Comparison of ENCODE assay signal across 28 cellular contexts in genomic region chr11:68762481-68762880, GRCh38. TPM values are rescaled to one million over a fixed set of nuclear protein-coding genes. Genes with fewer than 3 reads are reported as not detected.
"Had no signal": no experiment of that assay in that cellular context is flagged by ENCODE, and none has a peak within 500 bp of the region (broad histone marks: within the 10 kb centered on the region; RNA-seq: fewer than 3 reads in every experiment).

No MANE protein-coding gene starts in this region.

- H3K4me3 ChIP-seq: ascending aorta, body of pancreas, Peyer's patch, SJSA1 had no signal

- H3K27me3 Mint-ChIP-seq: activated CD8-positive, alpha-beta memory T cell treated with anti-CD3 and anti-CD28 coated beads, Interleukin-2, amount 10 ng/mL, durations not matched to agents 7 days and 5 days; activated naive CD4-positive, alpha-beta T cell treated with anti-CD3 and anti-CD28 coated beads, Interleukin-2, amount 50 U/mL, for 24 hours; activated T-cell treated with anti-CD3 and anti-CD28 coated beads, Interleukin-2, amount 50 U/mL, for 24 hours had no signal

- H3K4me1 Mint-ChIP-seq: activated naive CD4-positive, alpha-beta T cell treated with anti-CD3 and anti-CD28 coated beads, Interleukin-2, amount 50 U/mL, for 24 hours had no signal

- H3K27ac ChIP-seq: ascending aorta, body of pancreas, Peyer's patch, SJSA1 had no signal

- H3K27ac Mint-ChIP-seq: activated CD8-positive, alpha-beta memory T cell treated with anti-CD3 and anti-CD28 coated beads, Interleukin-2, amount 10 ng/mL, durations not matched to agents 7 days and 5 days; activated naive CD4-positive, alpha-beta T cell treated with anti-CD3 and anti-CD28 coated beads, Interleukin-2, amount 50 U/mL, for 24 hours; activated T-cell treated with anti-CD3 and anti-CD28 coated beads, Interleukin-2, amount 50 U/mL, for 24 hours; activated T-helper 1 cell treated with anti-CD3 and anti-CD28 coated beads, Interleukin-12 subunit alpha, Interleukin-12 subunit beta, Interleukin-2, Interleukin-4 antibody, amounts not matched to agents 30 ng/mL and 10 ng/mL and 1 ng/mL, durations not matched to agents 14 hours and 24 hours and 36 hours had no signal

- H3K4me1 ChIP-seq: ascending aorta, body of pancreas, Peyer's patch, SJSA1 had no signal

- H3K9me3 Mint-ChIP-seq: activated naive CD4-positive, alpha-beta T cell treated with anti-CD3 and anti-CD28 coated beads, Interleukin-2, amount 50 U/mL, for 24 hours; activated T-cell treated with anti-CD3 and anti-CD28 coated beads, Interleukin-2, amount 50 U/mL, for 24 hours; activated T-helper 1 cell treated with anti-CD3 and anti-CD28 coated beads, Interleukin-12 subunit alpha, Interleukin-12 subunit beta, Interleukin-2, Interleukin-4 antibody, amounts not matched to agents 30 ng/mL and 10 ng/mL and 1 ng/mL, durations not matched to agents 14 hours and 24 hours and 36 hours had no signal

- DNase-seq: activated CD4-positive, alpha-beta T cell treated with anti-CD3 and anti-CD28 coated beads for 4 hours; activated CD8-positive, alpha-beta memory T cell treated with anti-CD3 and anti-CD28 coated beads, Interleukin-2, amount 10 ng/mL, durations not matched to agents 7 days and 5 days; activated effector memory CD4-positive, alpha-beta T cell treated with Interleukin-2 at 50 U/mL for 16 hours; activated naive CD4-positive, alpha-beta T cell; activated T-cell treated with anti-CD3 and anti-CD28 coated beads, Interleukin-2, amount 50 U/mL, for 24 hours; body of pancreas; central memory CD4-positive, alpha-beta T cell; Kasumi-1; KBM-7; NCI-H1092; NCI-H1694; NCI-H2029; NCI-H2107; NCI-H2171 treated with DMSO at 0.1 percent for 48 hours; NCI-H526 treated with DMSO at 0.1 percent for 48 hours; NCI-H82; NK-92 treated with Interleukin-12 subunit alpha and Interleukin-12 subunit beta, amount 100 ng/mL, for 24 hours; OCI-M1; Peyer's patch; SHP77; T-helper 2 cell; T1000 had no signal

- FAIRE-seq: bronchial epithelial cell, TTC549 had no signal

- H3K27me3 ChIP-seq: ascending aorta, body of pancreas, Peyer's patch, SJSA1 had no signal

- H3K4me3 Mint-ChIP-seq: activated CD8-positive, alpha-beta memory T cell treated with anti-CD3 and anti-CD28 coated beads, Interleukin-2, amount 10 ng/mL, durations not matched to agents 7 days and 5 days; activated naive CD4-positive, alpha-beta T cell treated with anti-CD3 and anti-CD28 coated beads, Interleukin-2, amount 50 U/mL, for 24 hours; activated T-cell treated with anti-CD3 and anti-CD28 coated beads, Interleukin-2, amount 50 U/mL, for 24 hours; activated T-helper 1 cell treated with anti-CD3 and anti-CD28 coated beads, Interleukin-12 subunit alpha, Interleukin-12 subunit beta, Interleukin-2, Interleukin-4 antibody, amounts not matched to agents 30 ng/mL and 10 ng/mL and 1 ng/mL, durations not matched to agents 14 hours and 24 hours and 36 hours had no signal

- H3K9me3 ChIP-seq: ascending aorta, body of pancreas, Peyer's patch, SJSA1 had no signal

RNA-seq across cellular contexts. Expression of gene TESMIN, which starts 11.2 kb away (rescaled TPM):
- total RNA-seq: ascending aorta had no signal
